In genomic region chr6:30556006-30556713, GRCh38 we compare ENCODE assay signal across 1 cellular context.
TF ChIP-seq lines count a peak whose summit lies in the region.

GNL1 (minus strand) TSS chr6:30556489; CDS start chr6:30556203, 286 bp downstream.

TF ChIP-seq in HepG2, 621 proteins besides CTCF, POLR2A, EP300 and RAD21 (continued from another document and continues in another):
- peak; percentile 31 for TF ChIP-seq ZNF687 (CRISPR knock-in tag; IDR thresholded peaks at IDR 0.05)
- TF ChIP-seq HNF1B (CRISPR knock-in tag; IDR thresholded peaks at IDR 0.05), result peak; percentile 27; the same call in 1 of the 2 replicates
- TF ChIP-seq MTA1 (CRISPR knock-in tag; IDR thresholded peaks at IDR 0.05; ENCODE audit: borderline replicate concordance), result peak; percentile 40; the same call in 1 of the 2 replicates
- no peak for TF ChIP-seq ZBTB46 (CRISPR knock-in tag; IDR thresholded peaks at IDR 0.05; ENCODE audit: borderline replicate concordance)
- TF ChIP-seq ZNF430 (CRISPR knock-in tag; IDR thresholded peaks at IDR 0.05), result peak; percentile 55; the same call in 1 of the 2 replicates
- no peak for TF ChIP-seq KAT2B (IDR thresholded peaks at IDR 0.05; ENCODE audit: borderline replicate concordance, low read depth, low read length)
- TF ChIP-seq ARID5B (CRISPR knock-in tag; IDR thresholded peaks at IDR 0.05), result peak; percentile 49
- TF ChIP-seq ARID4A (CRISPR knock-in tag; IDR thresholded peaks at IDR 0.05; ENCODE audit: borderline replicate concordance), result peak; percentile 68
- no peak for TF ChIP-seq NR2F1 (CRISPR knock-in tag; IDR thresholded peaks at IDR 0.05)
- no peak for TF ChIP-seq PAF1 (CRISPR knock-in tag; IDR thresholded peaks at IDR 0.05)
- TF ChIP-seq ATF6 (CRISPR knock-in tag; conservative IDR thresholded peaks at IDR 0.05), result no peak
- TF ChIP-seq TARDBP (CRISPR knock-in tag; IDR thresholded peaks at IDR 0.05), result peak; percentile 79
- no peak; the same call in 1 of the 2 replicates for TF ChIP-seq ZNF589 (CRISPR knock-in tag; conservative IDR thresholded peaks at IDR 0.05)
- TF ChIP-seq SALL1 (CRISPR knock-in tag; IDR thresholded peaks at IDR 0.05), result peak; percentile 68
- TF ChIP-seq SMAD9 (CRISPR knock-in tag; IDR thresholded peaks at IDR 0.05), result no peak
- TF ChIP-seq FOSL1 (CRISPR knock-in tag; IDR thresholded peaks at IDR 0.05; ENCODE audit: borderline replicate concordance), result no peak
- TF ChIP-seq CHD2 (IDR thresholded peaks at IDR 0.05; ENCODE audit: low read depth, low read length), result no peak; the same call in 1 of the 2 replicates
- no peak for TF ChIP-seq THAP9 (CRISPR knock-in tag; IDR thresholded peaks at IDR 0.05; ENCODE audit: borderline replicate concordance)
- peak; percentile 35; the same call in 1 of the 2 replicates for TF ChIP-seq MXD3 (CRISPR knock-in tag; IDR thresholded peaks at IDR 0.05)
- no peak; the same call in 1 of the 2 replicates for TF ChIP-seq ZNF160 (CRISPR knock-in tag; IDR thresholded peaks at IDR 0.05)
- TF ChIP-seq PATZ1 (CRISPR knock-in tag; IDR thresholded peaks at IDR 0.05), result peak; percentile 95
- TF ChIP-seq ZNF878 (CRISPR knock-in tag; IDR thresholded peaks at IDR 0.05), result no peak
- TF ChIP-seq HNF4G (IDR thresholded peaks at IDR 0.05; ENCODE audit: borderline replicate concordance, low read depth, low read length), result no peak
- no peak for TF ChIP-seq HNF4G (CRISPR knock-in tag; IDR thresholded peaks at IDR 0.05; ENCODE audit: borderline replicate concordance, low read depth)
- peak; percentile 29; the same call in 1 of the 2 replicates for TF ChIP-seq ZFY (CRISPR knock-in tag; IDR thresholded peaks at IDR 0.05)
- 0 out of 2 replicates have a peak, but pooled peaks have one; percentile 41 for TF ChIP-seq ELF4 (CRISPR knock-in tag; IDR thresholded peaks at IDR 0.05; ENCODE audit: borderline replicate concordance)
- TF ChIP-seq TBX3 (IDR thresholded peaks at IDR 0.05; ENCODE audit: borderline replicate concordance), result peak; percentile 44
- peak; percentile 83; the same call in 1 of the 2 replicates for TF ChIP-seq IRX3 (CRISPR knock-in tag; IDR thresholded peaks at IDR 0.05; ENCODE audit: borderline replicate concordance, low read depth)
- TF ChIP-seq FOXA1 (IDR thresholded peaks at IDR 0.05), result no peak
- TF ChIP-seq FOXA1 (CRISPR knock-in tag; IDR thresholded peaks at IDR 0.05), result peak; percentile 62
- TF ChIP-seq ZNF256 (CRISPR knock-in tag; conservative IDR thresholded peaks at IDR 0.05), result 0 out of 2 replicates have a peak, but pooled peaks have one; percentile 63
- no peak for TF ChIP-seq REXO4 (CRISPR knock-in tag; IDR thresholded peaks at IDR 0.05; ENCODE audit: borderline replicate concordance)
